ENCODE assay signal across 29 cellular contexts in the genomic region with DNA sequence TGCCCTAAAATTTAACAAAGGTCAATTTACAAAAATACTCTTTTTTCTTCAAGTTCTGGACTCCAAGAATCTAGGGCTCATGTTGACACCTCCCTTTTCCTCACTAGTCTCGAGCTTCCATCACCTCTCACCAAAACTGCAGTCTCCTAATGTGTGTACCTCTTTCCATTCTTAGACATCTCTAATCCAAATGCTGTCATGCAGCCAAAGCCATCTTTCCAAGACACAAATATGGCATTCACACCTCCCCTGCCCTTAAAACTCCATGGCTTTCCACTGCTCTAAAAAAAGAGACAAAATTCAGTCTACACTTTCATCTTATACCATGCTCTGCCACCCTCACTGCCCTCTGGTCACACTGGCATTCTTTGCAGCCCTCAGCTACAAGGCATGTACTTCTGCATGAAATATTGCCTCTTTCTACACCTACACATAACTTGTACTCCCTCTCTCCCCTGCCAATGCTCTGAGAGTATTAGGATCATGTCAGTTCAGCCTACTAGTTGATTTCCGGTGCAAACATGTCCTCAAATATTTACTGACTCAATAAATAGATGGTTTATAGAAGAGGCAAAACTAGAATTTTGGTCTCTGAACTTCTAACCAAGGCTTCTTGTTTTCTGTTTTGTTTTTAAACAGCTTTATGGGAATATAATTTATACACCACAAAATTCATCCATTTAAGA. TPM values are rescaled to one million over a fixed set of nuclear protein-coding genes. Genes with fewer than 3 reads are reported as not detected.
DNase-seq lines count a peak whose midpoint lies in the region; ATAC-seq and TF ChIP-seq lines count a peak whose summit lies in the region.
"Had no signal": no experiment of that assay in that cellular context is flagged by ENCODE, and none has a peak within 500 bp of the region (broad histone marks: within the 10 kb centered on the region; RNA-seq: fewer than 3 reads in every experiment).

No MANE protein-coding gene starts in this region.

- H3K27ac Mint-ChIP-seq in stimulated activated effector memory CD8-positive, alpha-beta T cell treated with anti-CD3 and anti-CD28 coated beads, Interleukin-12 subunit alpha, Interleukin-12 subunit beta, amount 100 ng/mL, for 72 hours, result peak overlapping the region; percentile 29
- no peak overlapping the region for H3K27ac Mint-ChIP-seq in activated T-helper 1 cell treated with anti-CD3 and anti-CD28 coated beads, Interleukin-12 subunit alpha, Interleukin-12 subunit beta, Interleukin-2, Interleukin-4 antibody, amounts not matched to agents 30 ng/mL and 10 ng/mL and 1 ng/mL, durations not matched to agents 14 hours and 24 hours and 36 hours
- H3K27ac Mint-ChIP-seq: HFFc6; neural progenitor cell; T-helper 2 cell treated with Interferon-gamma antibody and Interleukin-4, amounts not matched to agents 5 μg/mL and 100 μg/mL, for 36 hours had no signal

- no peaks in the 10 kb centered on the region for H3K9me3 Mint-ChIP-seq in stimulated activated effector memory CD8-positive, alpha-beta T cell treated with anti-CD3 and anti-CD28 coated beads, Interleukin-12 subunit alpha, Interleukin-12 subunit beta, amount 100 ng/mL, for 72 hours
- no peaks in the 10 kb centered on the region for H3K9me3 Mint-ChIP-seq in activated T-helper 1 cell treated with anti-CD3 and anti-CD28 coated beads, Interleukin-12 subunit alpha, Interleukin-12 subunit beta, Interleukin-2, Interleukin-4 antibody, amounts not matched to agents 30 ng/mL and 10 ng/mL and 1 ng/mL, durations not matched to agents 14 hours and 24 hours and 36 hours
- H3K9me3 Mint-ChIP-seq: HFFc6; neural progenitor cell; T-helper 2 cell treated with Interferon-gamma antibody and Interleukin-4, amounts not matched to agents 5 μg/mL and 100 μg/mL, for 36 hours had no signal

- H3K4me3 ChIP-seq in HEK293 (ENCODE audit: low read depth, low read length) (no peak overlapping the region), dorsolateral prefrontal cortex (no peak overlapping the region)
- H3K4me3 ChIP-seq: lung, mucosa of descending colon, neural progenitor cell, prostate gland, transverse colon had no signal

- H3K9me3 ChIP-seq in HEK293 (ENCODE audit: control insufficient read depth, insufficient read depth, low read depth, low read length), result no peaks in the 10 kb centered on the region
- H3K9me3 ChIP-seq: mucosa of descending colon, prostate gland, transverse colon had no signal

- peak; percentile 57 for ATAC-seq in left ventricle myocardium superior
- no peak for ATAC-seq in stimulated activated effector memory CD8-positive, alpha-beta T cell treated with anti-CD3 and anti-CD28 coated beads, Interleukin-12 subunit alpha, Interleukin-12 subunit beta, amount 100 ng/mL, for 72 hours
- ATAC-seq in GM19467 (IDR thresholded peaks at IDR 0.05; ENCODE audit: unreplicated experiment), result no peak
- ATAC-seq: mucosa of descending colon, SK-N-SH treated with all-trans-retinoic acid at 6 μM for 48 hours had no signal

- CTCF ChIA-PET in HEK293 (lab: Yijun Ruan, JAX), result no interaction called here

- TF ChIP-seq CTCF in HEK293 (tag by site-specific recombination; IDR thresholded peaks at IDR 0.05) (no peak), dorsolateral prefrontal cortex (IDR thresholded peaks at IDR 0.05 in 54 of 56, conservative IDR thresholded peaks at IDR 0.05 in 2 of 56; ENCODE audit: low read depth in 1 of 56, partially characterized antibody in 56 of 56) (no peak)

- peaks cover 6% of the 10 kb centered on the region for H3K4me1 Mint-ChIP-seq in stimulated activated effector memory CD8-positive, alpha-beta T cell treated with anti-CD3 and anti-CD28 coated beads, Interleukin-12 subunit alpha, Interleukin-12 subunit beta, amount 100 ng/mL, for 72 hours
- H3K4me1 Mint-ChIP-seq in activated T-helper 1 cell treated with anti-CD3 and anti-CD28 coated beads, Interleukin-12 subunit alpha, Interleukin-12 subunit beta, Interleukin-2, Interleukin-4 antibody, amounts not matched to agents 30 ng/mL and 10 ng/mL and 1 ng/mL, durations not matched to agents 14 hours and 24 hours and 36 hours (ENCODE audit: low read depth), result peaks cover 29% of the 10 kb centered on the region
- H3K4me1 Mint-ChIP-seq: neural progenitor cell had no signal

- intact Hi-C loops in left ventricle myocardium superior (cut with micrococcal nuclease) (no loop called here), cardiac septum (cut with DNase I) (no loop called here), dorsolateral prefrontal cortex (cut with DNase I) (no loop called here)
- intact Hi-C loops in activated T-helper 1 cell treated with anti-CD3 and anti-CD28 coated beads, Interleukin-12 subunit alpha, Interleukin-12 subunit beta, Interleukin-2, Interleukin-4 antibody, amounts not matched to agents 30 ng/mL and 10 ng/mL and 1 ng/mL, durations not matched to agents 14 hours and 24 hours and 36 hours (cut with micrococcal nuclease), result no loop called here

- peaks cover 39 to 51% of the 10 kb centered on the region in 2 experiments for H3K36me3 ChIP-seq in HEK293 (ENCODE audit: control insufficient read depth in 2 of 2, insufficient read depth in 1 of 2, low read length in 2 of 2)
- H3K36me3 ChIP-seq: prostate gland had no signal

- no peak for DNase-seq in left ventricle myocardium superior
- DNase-seq in cardiac septum (ENCODE audit: low spot score), result no peak
- no peak for DNase-seq in dorsolateral prefrontal cortex
- no peak for DNase-seq in stimulated activated effector memory CD8-positive, alpha-beta T cell treated with anti-CD3 and anti-CD28 coated beads, Interleukin-12 subunit alpha, Interleukin-12 subunit beta, amount 100 ng/mL, for 72 hours (ENCODE audit: low spot score in 2 of 2)
- DNase-seq in activated T-helper 1 cell treated with anti-CD3 and anti-CD28 coated beads, Interleukin-12 subunit alpha, Interleukin-12 subunit beta, Interleukin-2, Interleukin-4 antibody, amounts not matched to agents 30 ng/mL and 10 ng/mL and 1 ng/mL, durations not matched to agents 14 hours and 24 hours and 36 hours (ENCODE audit: low spot score), result no peak
- no peak for DNase-seq in HuH-7 (ENCODE audit: low spot score)
- DNase-seq: activated CD4-positive, alpha-beta T cell treated with anti-CD3 and anti-CD28 coated beads for 48 hours; activated CD8-positive, alpha-beta memory T cell treated with anti-CD3 and anti-CD28 coated beads for 24 hours; activated naive CD4-positive, alpha-beta T cell; activated T-cell treated with anti-CD3 and anti-CD28 coated beads, Interleukin-2, amount 50 U/mL, for 48 hours; brain microvascular endothelial cell; COR-L47; DMS79 treated with DMSO at 0.1 percent for 48 hours; effector CD8-positive, alpha-beta T cell; HFFc6; mucosa of descending colon; NCI-H1048; NCI-H1694; NCI-H2171; NCI-H510A; transverse colon had no signal

- H3K4me1 ChIP-seq in HEK293 (ENCODE audit: control insufficient read depth, insufficient read depth, low read length), result no peaks in the 10 kb centered on the region
- H3K4me1 ChIP-seq: neural progenitor cell, prostate gland, transverse colon had no signal

- H3K36me3 Mint-ChIP-seq in stimulated activated effector memory CD8-positive, alpha-beta T cell treated with anti-CD3 and anti-CD28 coated beads, Interleukin-12 subunit alpha, Interleukin-12 subunit beta, amount 100 ng/mL, for 72 hours, result peaks cover 75% of the 10 kb centered on the region
- peaks cover 49% of the 10 kb centered on the region for H3K36me3 Mint-ChIP-seq in activated T-helper 1 cell treated with anti-CD3 and anti-CD28 coated beads, Interleukin-12 subunit alpha, Interleukin-12 subunit beta, Interleukin-2, Interleukin-4 antibody, amounts not matched to agents 30 ng/mL and 10 ng/mL and 1 ng/mL, durations not matched to agents 14 hours and 24 hours and 36 hours (ENCODE audit: low read depth)

- POLR2A ChIA-PET in HEK293 (lab: Yijun Ruan, JAX), result no interaction called here

- no peaks in the 10 kb centered on the region for H3K27me3 ChIP-seq in dorsolateral prefrontal cortex
- H3K27me3 ChIP-seq: brain microvascular endothelial cell, neural progenitor cell, transverse colon had no signal

- H3K27me3 Mint-ChIP-seq in activated T-helper 1 cell treated with anti-CD3 and anti-CD28 coated beads, Interleukin-12 subunit alpha, Interleukin-12 subunit beta, Interleukin-2, Interleukin-4 antibody, amounts not matched to agents 30 ng/mL and 10 ng/mL and 1 ng/mL, durations not matched to agents 14 hours and 24 hours and 36 hours (ENCODE audit: insufficient read depth), result no peaks in the 10 kb centered on the region

- no peak overlapping the region for H3K27ac ChIP-seq in HEK293 (ENCODE audit: extremely low read depth, low read depth, low read length)
- H3K27ac ChIP-seq in dorsolateral prefrontal cortex, result peak overlapping the region in 40 of 59 donors; percentile 3 to 75 (median 40)
- H3K27ac ChIP-seq: brain microvascular endothelial cell, HL-60, neural progenitor cell, transverse colon had no signal

- H3K4me3 Mint-ChIP-seq in stimulated activated effector memory CD8-positive, alpha-beta T cell treated with anti-CD3 and anti-CD28 coated beads, Interleukin-12 subunit alpha, Interleukin-12 subunit beta, amount 100 ng/mL, for 72 hours, result no peak overlapping the region
- no peak overlapping the region for H3K4me3 Mint-ChIP-seq in activated T-helper 1 cell treated with anti-CD3 and anti-CD28 coated beads, Interleukin-12 subunit alpha, Interleukin-12 subunit beta, Interleukin-2, Interleukin-4 antibody, amounts not matched to agents 30 ng/mL and 10 ng/mL and 1 ng/mL, durations not matched to agents 14 hours and 24 hours and 36 hours
- H3K4me3 Mint-ChIP-seq: HFFc6; neural progenitor cell; T-helper 2 cell treated with Interferon-gamma antibody and Interleukin-4, amounts not matched to agents 5 μg/mL and 100 μg/mL, for 36 hours had no signal

TF ChIP-seq in HEK293, 187 proteins besides CTCF, POLR2A, EP300 and RAD21:
- TF ChIP-seq ZFHX2 (tag by site-specific recombination; conservative IDR thresholded peaks at IDR 0.05), result 0 out of 2 replicates have a peak, but pooled peaks have one; percentile 9
- TF ChIP-seq KLF7 (tag by site-specific recombination; IDR thresholded peaks at IDR 0.05; ENCODE audit: borderline replicate concordance), result no peak
- no peak for TF ChIP-seq BCL11A (tag by site-specific recombination; IDR thresholded peaks at IDR 0.05; ENCODE audit: low read depth)
- no peak for TF ChIP-seq ZNF768 (tag by site-specific recombination; IDR thresholded peaks at IDR 0.05)
- TF ChIP-seq ZFP69B (tag by site-specific recombination; IDR thresholded peaks at IDR 0.05), result no peak

RNA-seq across cellular contexts. Expression of gene ADSS2, which starts 26.9 kb away (rescaled TPM):
- 5.1 TPM for total RNA-seq in left ventricle myocardium superior
- 8.6 TPM for total RNA-seq in cardiac septum
- total RNA-seq in dorsolateral prefrontal cortex, result 10 to 100 TPM; 25.2 to 78.9 (median 51.3) TPM
- total RNA-seq in activated T-helper 1 cell treated with anti-CD3 and anti-CD28 coated beads, Interleukin-12 subunit alpha, Interleukin-12 subunit beta, Interleukin-2, Interleukin-4 antibody, amounts not matched to agents 30 ng/mL and 10 ng/mL and 1 ng/mL, durations not matched to agents 14 hours and 24 hours and 36 hours, result 74.5 and 78.1 TPM in 2 replicates

RNA-seq across cellular contexts. Expression of gene CATSPERE, which starts 36.3 kb away (rescaled TPM):
- total RNA-seq in left ventricle myocardium superior (0.50 TPM), cardiac septum (0.38 TPM), dorsolateral prefrontal cortex (1 to 10 TPM; 1.5 to 7.7 (median 4.0) TPM)
- 0.08 and 0.17 TPM in 2 replicates for total RNA-seq in activated T-helper 1 cell treated with anti-CD3 and anti-CD28 coated beads, Interleukin-12 subunit alpha, Interleukin-12 subunit beta, Interleukin-2, Interleukin-4 antibody, amounts not matched to agents 30 ng/mL and 10 ng/mL and 1 ng/mL, durations not matched to agents 14 hours and 24 hours and 36 hours
